In the genomic region with DNA sequence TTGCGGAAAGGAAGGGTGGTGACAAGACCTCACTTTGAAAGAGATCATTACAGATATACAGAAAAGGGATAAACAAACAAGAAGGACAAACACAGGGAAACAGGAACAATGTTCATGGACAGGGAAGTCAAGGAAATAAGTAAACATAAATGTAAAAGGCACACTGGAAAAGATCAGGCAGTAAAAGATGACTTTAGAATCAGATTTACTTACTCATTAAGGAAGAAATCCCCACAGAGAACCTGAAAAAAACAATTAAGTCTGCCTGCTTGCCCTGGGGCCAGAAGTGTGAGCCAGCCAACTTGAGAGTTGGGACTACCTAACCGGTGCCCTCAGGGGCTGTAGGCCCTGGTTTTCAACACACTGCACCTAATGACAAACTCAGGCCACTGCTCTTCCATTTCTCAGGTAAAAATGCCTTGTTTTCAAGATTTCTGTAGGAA, we compare ENCODE assay signal across 11 cellular contexts. TPM values are rescaled to one million over a fixed set of nuclear protein-coding genes. Genes with fewer than 3 reads are reported as not detected.
DNase-seq lines count a peak whose midpoint lies in the region; ATAC-seq and TF ChIP-seq lines count a peak whose summit lies in the region.
"Had no signal": no experiment of that assay in that cellular context is flagged by ENCODE, and none has a peak within 500 bp of the region (broad histone marks: within the 10 kb centered on the region; RNA-seq: fewer than 3 reads in every experiment).

No MANE protein-coding gene starts in this region.

- no peak for TF ChIP-seq CTCF in SU-DHL-6 (IDR thresholded peaks at IDR 0.05; ENCODE audit: insufficient read depth, low read length, poor library complexity, severe bottlenecking)
- TF ChIP-seq CTCF in fibroblast of lung (conservative IDR thresholded peaks at IDR 0.05 in 1 of 2, IDR thresholded peaks at IDR 0.05 in 1 of 2; ENCODE audit: low read depth in 1 of 2, low read length in 2 of 2) = no peak

- H3K9me2 ChIP-seq in SU-DHL-6 (replicated peaks; ENCODE audit: insufficient read depth, low read length) = no peaks in the 10 kb centered on the region

- no peak overlapping the region for H3K27ac ChIP-seq in SU-DHL-6 (ENCODE audit: low read depth, low read length)
- no peak overlapping the region for H3K27ac ChIP-seq in fibroblast of lung (ENCODE audit: insufficient read depth, low read length)
- H3K27ac ChIP-seq: epithelial cell of prostate had no signal

- H3K9me3 ChIP-seq in SU-DHL-6 (ENCODE audit: insufficient read depth, low read length) = no peaks in the 10 kb centered on the region
- no peaks in the 10 kb centered on the region for H3K9me3 ChIP-seq in fibroblast of lung (ENCODE audit: control insufficient read depth, insufficient read depth, low read depth, low read length)
- H3K9me3 ChIP-seq: mucosa of descending colon had no signal

- no peaks in the 10 kb centered on the region for H3F3A ChIP-seq in SU-DHL-6 (ENCODE audit: insufficient read depth)

- H4K20me1 ChIP-seq in SU-DHL-6 (ENCODE audit: low read depth, low read length) = no peaks in the 10 kb centered on the region
- H4K20me1 ChIP-seq in fibroblast of lung (ENCODE audit: control insufficient read depth, extremely low read depth, insufficient read depth, low read length) = no peaks in the 10 kb centered on the region

- peak; percentile 40 for DNase-seq in activated CD8-positive, alpha-beta memory T cell treated with anti-CD3 and anti-CD28 coated beads for 24 hours
- DNase-seq in activated CD8-positive, alpha-beta memory T cell treated with anti-CD3 and anti-CD28 coated beads, Interleukin-2, amount 50 U/mL, for 4 hours = no peak
- DNase-seq in fibroblast of lung (ENCODE audit: low read depth in 2 of 2) = no peak
- peak; percentile 24 for DNase-seq in stimulated activated CD8-positive, alpha-beta memory T cell treated with anti-CD3 and anti-CD28 coated beads, Interleukin-4, amount 100 ng/mL, for 48 hours
- DNase-seq in glomerular visceral epithelial cell (ENCODE audit: extremely low spot score) = no peak
- no peak for DNase-seq in mesenteric fat pad (ENCODE audit: low spot score)
- DNase-seq: mucosa of descending colon, NCI-H774 had no signal

- H3K4me2 ChIP-seq in SU-DHL-6 (ENCODE audit: low read depth, low read length, poor library complexity, severe bottlenecking) (peak overlapping the region; percentile 80), fibroblast of lung (ENCODE audit: extremely low read depth, insufficient read depth, low read length) (peak overlapping the region; percentile 38)

- H3K79me2 ChIP-seq in SU-DHL-6 (ENCODE audit: insufficient read depth, low read length) (peaks cover 5% of the 10 kb centered on the region; the same call in 1 of the 2 replicates), fibroblast of lung (ENCODE audit: control insufficient read depth, insufficient read depth, low read length) (peaks cover 22% of the 10 kb centered on the region)

- H3K4me3 ChIP-seq in SU-DHL-6 (ENCODE audit: insufficient read depth, low read length, poor library complexity, severe bottlenecking) (no peak overlapping the region), fibroblast of lung (replicated peaks in 1 of 4; ENCODE audit: control extremely low read depth in 1 of 4, insufficient read depth in 1 of 4, low read depth in 3 of 4, low read length in 4 of 4) (peak overlapping the region in 2 of 4 experiments; percentile 23 to 84)
- H3K4me3 ChIP-seq: mucosa of descending colon had no signal

- no peaks in the 10 kb centered on the region for H3K4me1 ChIP-seq in fibroblast of lung (ENCODE audit: control insufficient read depth, extremely low read depth, insufficient read depth, low read length)

- H3K9ac ChIP-seq in SU-DHL-6 (ENCODE audit: low read length) = no peak overlapping the region
- H3K9ac ChIP-seq in fibroblast of lung (ENCODE audit: insufficient read depth, low read length) = no peak overlapping the region

- H3K27me3 ChIP-seq in SU-DHL-6 (ENCODE audit: low read length) (no peaks in the 10 kb centered on the region), fibroblast of lung (ENCODE audit: control insufficient read depth, insufficient read depth, low read length) (no peaks in the 10 kb centered on the region)

- H3K36me3 ChIP-seq in SU-DHL-6 (ENCODE audit: low read length) (no peaks in the 10 kb centered on the region), fibroblast of lung (ENCODE audit: control insufficient read depth, insufficient read depth, low read length) (no peaks in the 10 kb centered on the region)

- no peak overlapping the region for H2AFZ ChIP-seq in SU-DHL-6 (ENCODE audit: low read depth, low read length, severe bottlenecking)
- H2AFZ ChIP-seq in fibroblast of lung (ENCODE audit: low read length) = no peak overlapping the region

- ATAC-seq in HG03354 (IDR thresholded peaks at IDR 0.05; ENCODE audit: poor library complexity, severe bottlenecking, unreplicated experiment) = no peak
- ATAC-seq: mucosa of descending colon had no signal

RNA-seq across cellular contexts. Expression of a gene that starts 1.7 kb away (rescaled TPM):
- 64.5 and 104 TPM in 2 replicates for total RNA-seq in fibroblast of lung
- polyA plus RNA-seq in fibroblast of lung = 72.5 and 79.2 TPM in 2 replicates
- polyA plus RNA-seq in fibroblast of lung (2012) = 94.9 and 106 TPM in 2 replicates
- polyA minus RNA-seq in fibroblast of lung (ENCODE audit: low replicate concordance) = 32.1 and 35.0 TPM in 2 replicates
- 166 TPM for total RNA-seq in mesenteric fat pad

RNA-seq across cellular contexts. Expression of a gene that starts 41.8 kb away (rescaled TPM):
- total RNA-seq in fibroblast of lung (not detected in 2 replicates), mesenteric fat pad (11.5 TPM)
- not detected in 2 replicates for polyA plus RNA-seq in fibroblast of lung
- polyA plus RNA-seq in fibroblast of lung (2012) = not detected in 2 replicates
- not detected in 2 replicates for polyA minus RNA-seq in fibroblast of lung (ENCODE audit: low replicate concordance)

Comparison
In these comparisons a context has a peak if more than half of its experiments do, and no peak if none do; other contexts are left out.
1. DNase-seq: peak in activated CD8-positive, alpha-beta memory T cell treated with anti-CD3 and anti-CD28 coated beads for 24 hours (single experiment) and stimulated activated CD8-positive, alpha-beta memory T cell treated with anti-CD3 and anti-CD28 coated beads, Interleukin-4, amount 100 ng/mL, for 48 hours (single experiment); none in activated CD8-positive, alpha-beta memory T cell treated with anti-CD3 and anti-CD28 coated beads, Interleukin-2, amount 50 U/mL, for 4 hours (single experiment), fibroblast of lung (0 of 2), glomerular visceral epithelial cell (single experiment) and mesenteric fat pad (single experiment).
2. RNA of a gene that starts 41.8 kb away (total RNA-seq): 11.5 TPM in mesenteric fat pad (single experiment); not detected in fibroblast of lung; every median in the first group is over 10 times any median in the second.